In genomic region chr2:219252570-219252899, GRCh38 we compare ENCODE assay signal across 8 cellular contexts.
DNase-seq lines count a peak whose midpoint lies in the region; ATAC-seq lines count a peak whose summit lies in the region.

No MANE protein-coding gene starts in this region.

- no peaks in the 10 kb centered on the region for H3K9me3 Mint-ChIP-seq in stimulated activated naive CD8-positive, alpha-beta T cell treated with anti-CD3 and anti-CD28 coated beads, Interleukin-15, amount 100 ng/mL, for 72 hours

- H3K27ac Mint-ChIP-seq in stimulated activated naive CD8-positive, alpha-beta T cell treated with anti-CD3 and anti-CD28 coated beads, Interleukin-15, amount 100 ng/mL, for 72 hours: peak overlapping the region; percentile 95 to 97

- ATAC-seq in stimulated activated naive CD8-positive, alpha-beta T cell treated with anti-CD3 and anti-CD28 coated beads, Interleukin-15, amount 100 ng/mL, for 72 hours: peak; percentile 0
- no peak for ATAC-seq in HG02885 (IDR thresholded peaks at IDR 0.05; ENCODE audit: poor library complexity, unreplicated experiment)

- H3K4me3 Mint-ChIP-seq in stimulated activated naive CD8-positive, alpha-beta T cell treated with anti-CD3 and anti-CD28 coated beads, Interleukin-15, amount 100 ng/mL, for 72 hours: peak overlapping the region; percentile 71 to 84

- intact Hi-C loops in head of caudate nucleus (cut with DNase I): no loop called here

- DNase-seq in activated T-cell treated with anti-CD3 and anti-CD28 coated beads for 4 hours (peak; percentile 31), head of caudate nucleus (peak in 31 of 42 donors; percentile 19 to 80 (median 48)), activated gamma-delta T cell treated with Interleukin-2 at 50 U/mL for 16 hours (no peak), NCI-H774 (lab: John Stamatoyannopoulos, UW) (no peak)
- no peak for DNase-seq in activated T-cell treated with anti-CD3 and anti-CD28 coated beads, Interleukin-2, amount 50 U/mL, for 48 hours
- peak; percentile 57 for DNase-seq in activated T-cell treated with anti-CD3 and anti-CD28 coated beads, Interleukin-2, amount 50 U/mL, for 1 hour
- no peak for DNase-seq in stimulated activated naive CD8-positive, alpha-beta T cell treated with anti-CD3 and anti-CD28 coated beads, Interleukin-15, amount 100 ng/mL, for 72 hours

- no peaks in the 10 kb centered on the region for H3K27me3 Mint-ChIP-seq in stimulated activated naive CD8-positive, alpha-beta T cell treated with anti-CD3 and anti-CD28 coated beads, Interleukin-15, amount 100 ng/mL, for 72 hours

- peaks cover 73% of the 10 kb centered on the region for H3K4me1 Mint-ChIP-seq in stimulated activated naive CD8-positive, alpha-beta T cell treated with anti-CD3 and anti-CD28 coated beads, Interleukin-15, amount 100 ng/mL, for 72 hours

Comparison
In these comparisons a context has a peak if more than half of its experiments do, and no peak if none do; other contexts are left out.
1. DNase-seq: peak in activated T-cell treated with anti-CD3 and anti-CD28 coated beads for 4 hours (single experiment), activated T-cell treated with anti-CD3 and anti-CD28 coated beads, Interleukin-2, amount 50 U/mL, for 1 hour (single experiment) and head of caudate nucleus (31 of 42); none in activated T-cell treated with anti-CD3 and anti-CD28 coated beads, Interleukin-2, amount 50 U/mL, for 48 hours (0 of 2), stimulated activated naive CD8-positive, alpha-beta T cell treated with anti-CD3 and anti-CD28 coated beads, Interleukin-15, amount 100 ng/mL, for 72 hours (0 of 2), activated gamma-delta T cell treated with Interleukin-2 at 50 U/mL for 16 hours (single experiment) and NCI-H774 (single experiment).